ENCODE assay signal across 8 cellular contexts in the genomic region with DNA sequence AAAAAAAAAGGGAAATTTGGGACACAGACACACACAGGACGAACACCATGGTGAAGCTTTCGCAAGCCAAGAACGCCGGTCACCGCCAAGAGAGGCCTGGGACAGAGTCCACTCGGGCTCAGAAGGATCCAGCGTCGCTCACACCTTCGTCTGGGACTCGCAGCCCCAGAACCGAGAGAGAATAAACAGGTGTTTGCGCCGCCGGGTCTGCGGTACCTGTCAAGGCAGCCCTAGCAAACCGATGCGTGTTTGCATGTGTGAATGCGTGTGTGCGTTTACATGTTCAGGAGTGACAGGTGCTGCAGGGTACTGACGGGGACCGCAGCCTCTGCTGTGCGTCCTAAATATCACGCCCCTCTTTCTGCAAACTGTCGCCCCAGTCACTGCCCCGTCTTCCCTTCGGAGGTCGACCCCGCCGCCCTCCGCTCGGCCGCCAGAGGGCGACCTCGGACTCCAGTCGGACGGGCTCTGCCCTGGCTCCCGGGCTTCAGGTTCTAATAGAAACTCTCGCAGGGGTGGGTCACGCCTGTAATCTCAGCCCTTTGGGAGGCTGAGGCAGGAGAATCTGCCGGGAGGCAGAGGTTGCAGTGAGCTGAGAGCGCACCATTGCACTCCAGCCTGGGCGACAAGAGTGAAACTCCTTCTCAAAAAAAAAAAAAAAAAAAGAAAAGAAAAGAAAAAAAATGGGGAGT. TPM values are rescaled to one million over a fixed set of nuclear protein-coding genes. Genes with fewer than 3 reads are reported as not detected.
DNase-seq lines count a peak whose midpoint lies in the region; ATAC-seq and TF ChIP-seq lines count a peak whose summit lies in the region.

No MANE protein-coding gene starts in this region.

- H3K79me2 ChIP-seq in DND-41 (ENCODE audit: insufficient read depth, low read length): no peaks in the 10 kb centered on the region

- WGBS in endodermal cell (ENCODE audit: insufficient coverage in 1 of 2, insufficient read length in 1 of 2), 2 experiments: 25 to 26% methylated on average over 21 to 40 of the region's 42 CpGs

- H3K27me3 Mint-ChIP-seq in endodermal cell (ENCODE audit: insufficient read depth): peaks cover 19% of the 10 kb centered on the region

- intact Hi-C loops in mucosa of descending colon (cut with DNase I, micrococcal nuclease): loop anchor here in 1 of 2 donors (10.0 kb wide), 1 partner anchor 146 kb away; no protein-coding TSS in a partner anchor

- H3K9me3 ChIP-seq in DND-41 (ENCODE audit: insufficient read depth, low read length, severe bottlenecking): no peaks in the 10 kb centered on the region
- peaks cover 5% of the 10 kb centered on the region for H3K9me3 ChIP-seq in endodermal cell (ENCODE audit: control insufficient read depth, low read length)
- no peaks in the 10 kb centered on the region for H3K9me3 ChIP-seq in mucosa of descending colon

- H3K4me3 ChIP-seq in DND-41 (ENCODE audit: low read depth in 1 of 2, low read length in 2 of 2): no peak overlapping the region
- H3K4me3 ChIP-seq in endodermal cell (ENCODE audit: low read length): peak overlapping the region; percentile 56
- no peak overlapping the region for H3K4me3 ChIP-seq in mucosa of descending colon

- peak overlapping the region; percentile 39 for H3K4me3 Mint-ChIP-seq in endodermal cell

- no peaks in the 10 kb centered on the region for H3K27me3 ChIP-seq in DND-41 (ENCODE audit: insufficient read depth, low read length, poor library complexity)
- no peaks in the 10 kb centered on the region for H3K27me3 ChIP-seq in endodermal cell (ENCODE audit: control insufficient read depth, insufficient read depth, low read length, poor library complexity, severe bottlenecking)

- no peaks in the 10 kb centered on the region for H3K4me1 Mint-ChIP-seq in endodermal cell

- DNase-seq in DND-41 (peak; percentile 83), NCI-H774 (lab: John Stamatoyannopoulos, UW) (peak; percentile 75), endodermal cell (peak; percentile 95), mucosa of descending colon (peak; percentile 84 to 89 (median 88))
- DNase-seq in activated CD8-positive, alpha-beta memory T cell treated with anti-CD3 and anti-CD28 coated beads for 24 hours: peak; percentile 95
- DNase-seq in stimulated activated CD8-positive, alpha-beta memory T cell treated with anti-CD3 and anti-CD28 coated beads, Interleukin-2, amount 100 ng/mL, for 48 hours (ENCODE audit: low read depth in 2 of 2): peak; percentile 77 to 88

- no peak overlapping the region for H3K27ac ChIP-seq in DND-41 (ENCODE audit: low read length)
- H3K27ac ChIP-seq in endodermal cell (ENCODE audit: low read depth, low read length): no peak overlapping the region

- H3K36me3 Mint-ChIP-seq in endodermal cell (ENCODE audit: low read depth): peaks cover 10% of the 10 kb centered on the region

- H2AFZ ChIP-seq in DND-41 (ENCODE audit: low read depth, low read length): no peak overlapping the region

- H3K36me3 ChIP-seq in DND-41 (ENCODE audit: insufficient read depth, low read length): peaks cover 6% of the 10 kb centered on the region
- H3K36me3 ChIP-seq in endodermal cell (ENCODE audit: control insufficient read depth, insufficient read depth, low read length): no peaks in the 10 kb centered on the region
- no peaks in the 10 kb centered on the region for H3K36me3 ChIP-seq in mucosa of descending colon (ENCODE audit: low read depth)

- TF ChIP-seq CTCF in DND-41 (IDR thresholded peaks at IDR 0.05; ENCODE audit: borderline replicate concordance, extremely low read depth, low read length, poor library complexity, severe bottlenecking) (peak; percentile 94), endodermal cell (conservative IDR thresholded peaks at IDR 0.05) (peak; percentile 89), mucosa of descending colon (IDR thresholded peaks at IDR 0.05) (peak; percentile 89)

- no peaks in the 10 kb centered on the region; the same call in none of the 2 replicates for H4K20me1 ChIP-seq in DND-41 (ENCODE audit: insufficient read depth, low read length)

- H3K9me3 Mint-ChIP-seq in endodermal cell: peaks cover 16% of the 10 kb centered on the region

- H3K9ac ChIP-seq in DND-41 (ENCODE audit: low read depth, low read length): 0 out of 2 replicates have a peak overlapping the region, but pooled peaks have one; percentile 9
- no peak overlapping the region for H3K9ac ChIP-seq in endodermal cell (ENCODE audit: extremely low read depth, low read length, poor library complexity, severe bottlenecking)

- H3K4me1 ChIP-seq in DND-41 (ENCODE audit: insufficient read depth, low read length): peaks cover 16% of the 10 kb centered on the region
- no peaks in the 10 kb centered on the region for H3K4me1 ChIP-seq in endodermal cell (ENCODE audit: control insufficient read depth, insufficient read depth, low read length)
- peaks cover 12% of the 10 kb centered on the region for H3K4me1 ChIP-seq in mucosa of descending colon (ENCODE audit: low read depth)

- H3K4me2 ChIP-seq in DND-41 (ENCODE audit: insufficient read depth, low read length): peak overlapping the region; percentile 26; the same call in 1 of the 2 replicates

- H3K27ac Mint-ChIP-seq in endodermal cell: no peak overlapping the region

- ATAC-seq in DND-41 (ENCODE audit: insufficient read depth, low read depth): peak; percentile 90
- peak; percentile 64 for ATAC-seq in HG03108 (IDR thresholded peaks at IDR 0.05; ENCODE audit: unreplicated experiment)
- ATAC-seq in mucosa of descending colon: peak; percentile 96
- ATAC-seq in HG03378 (IDR thresholded peaks at IDR 0.05; ENCODE audit: unreplicated experiment): no peak

RNA-seq across cellular contexts. Expression of gene CSNK1G2, which starts 11.8 kb away (rescaled TPM):
- 100 to 1,000 TPM; 111 to 112 TPM for total RNA-seq in endodermal cell
- 107 TPM for polyA plus RNA-seq in endodermal cell (2013, experiment 1 of 2)
- polyA plus RNA-seq in endodermal cell (2013, experiment 2 of 2): 98.1 TPM
- total RNA-seq in mucosa of descending colon: 10 to 100 TPM; 51.8 to 58.6 (median 56.7) TPM

RNA-seq across cellular contexts. Expression of gene ADAT3, which starts 24.0 kb away (rescaled TPM):
- 10 to 100 TPM in 1 of 2 donors, 1 to 10 TPM in 1; 9.9 to 13.8 TPM for total RNA-seq in endodermal cell
- polyA plus RNA-seq in endodermal cell (2013, experiment 1 of 2): 4.5 TPM
- polyA plus RNA-seq in endodermal cell (2013, experiment 2 of 2): 3.1 TPM
- 10 to 100 TPM; 12.5 to 21.9 (median 19.6) TPM for total RNA-seq in mucosa of descending colon

RNA-seq across cellular contexts. Expression of gene SCAMP4, which starts 24.0 kb away (rescaled TPM):
- total RNA-seq in endodermal cell (10 to 100 TPM; 69.6 to 75.3 TPM), mucosa of descending colon (10 to 100 TPM; 57.2 to 61.3 (median 59.8) TPM)
- 46.5 TPM for polyA plus RNA-seq in endodermal cell (2013, experiment 1 of 2)
- 42.9 TPM for polyA plus RNA-seq in endodermal cell (2013, experiment 2 of 2)

RNA-seq across cellular contexts. Expression of gene ABHD17A, which starts 43.9 kb away (rescaled TPM):
- 10 to 100 TPM; 50.6 to 52.9 TPM for total RNA-seq in endodermal cell
- 45.1 TPM for polyA plus RNA-seq in endodermal cell (2013, experiment 1 of 2)
- polyA plus RNA-seq in endodermal cell (2013, experiment 2 of 2): 45.7 TPM
- total RNA-seq in mucosa of descending colon: 10 to 100 TPM; 60.9 to 65.8 (median 65.8) TPM
